ENCODE assay signal across 28 cellular contexts in the genomic region with DNA sequence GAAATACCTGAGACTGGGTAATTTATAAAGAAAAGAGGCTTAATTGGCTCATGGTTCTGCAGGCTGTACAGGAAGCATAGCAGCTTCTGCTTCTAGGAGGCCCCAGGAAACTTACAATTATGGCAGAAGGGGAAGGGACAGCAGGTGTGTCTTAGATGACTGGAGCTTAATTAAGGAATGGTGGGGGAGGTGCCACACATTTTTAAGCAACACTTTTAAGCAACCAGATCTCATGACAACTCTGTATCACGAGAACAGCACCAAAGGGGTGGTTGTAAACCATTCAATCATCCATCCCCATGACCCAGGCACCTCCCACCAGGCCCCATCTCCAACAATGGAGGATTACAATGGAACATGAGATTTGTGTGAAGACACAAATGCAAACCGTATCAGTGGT.
"Had no signal": no experiment of that assay in that cellular context is flagged by ENCODE, and none has a peak within 500 bp of the region (broad histone marks: within the 10 kb centered on the region; RNA-seq: fewer than 3 reads in every experiment).

No MANE protein-coding gene starts in this region.

- H3K9me3 ChIP-seq: breast epithelium, pancreas, prostate gland, stomach, thyroid gland, upper lobe of left lung, vagina had no signal

- H3K27me3 ChIP-seq: breast epithelium, pancreas, stomach, thyroid gland, upper lobe of left lung, vagina had no signal

- H3K4me1 ChIP-seq: breast epithelium, pancreas, prostate gland, vagina had no signal

- H3K4me3 ChIP-seq: breast epithelium, pancreas, prostate gland, smooth muscle cell, stomach, thyroid gland, upper lobe of left lung, vagina had no signal

- H3K27ac ChIP-seq: breast epithelium, pancreas, prostate gland, stomach, thyroid gland, upper lobe of left lung, vagina had no signal

- DNase-seq: activated B cell treated with CpG ODN at 0.5 μM for 24 hours; activated CD4-positive, alpha-beta T cell treated with anti-CD3 and anti-CD28 coated beads for 36 hours; activated CD8-positive, alpha-beta memory T cell treated with anti-CD3 and anti-CD28 coated beads, Interleukin-2, amount 10 ng/mL, durations not matched to agents 7 days and 5 days; activated CD8-positive, alpha-beta T cell treated with anti-CD3 and anti-CD28 coated beads, Interleukin-2, amount 10 ng/mL, durations not matched to agents 7 days and 5 days; activated naive CD4-positive, alpha-beta T cell; activated T-cell treated with anti-CD3 and anti-CD28 coated beads for 4 hours; activated T-cell treated with anti-CD3 and anti-CD28 coated beads, Interleukin-2, amount 50 U/mL, for 72 hours; central memory CD4-positive, alpha-beta T cell; foreskin fibroblast; head of caudate nucleus; hippocampal formation; left colon; midbrain; naive thymus-derived CD4-positive, alpha-beta T cell; nucleus accumbens; pancreas; stimulated activated CD4-positive, alpha-beta T cell treated with anti-CD3 and anti-CD28 coated beads, Interleukin-1b, Interleukin-23, amount 100 ng/mL, for 48 hours; stimulated activated CD4-positive, alpha-beta T cell treated with anti-CD3 and anti-CD28 coated beads, Interleukin-4, amount 100 ng/mL, for 4 hours; stimulated activated CD8-positive, alpha-beta memory T cell treated with anti-CD3 and anti-CD28 coated beads, Interleukin-4, amount 100 ng/mL, for 48 hours; stomach; thyroid gland; upper lobe of left lung had no signal

- ATAC-seq: activated CD4-positive, alpha-beta T cell treated with anti-CD3 and anti-CD28 coated beads for 36 hours; activated CD8-positive, alpha-beta memory T cell treated with anti-CD3 and anti-CD28 coated beads, Interleukin-2, amount 10 ng/mL, durations not matched to agents 7 days and 5 days; activated CD8-positive, alpha-beta T cell treated with anti-CD3 and anti-CD28 coated beads, Interleukin-2, amount 10 ng/mL, durations not matched to agents 7 days and 5 days; activated naive CD4-positive, alpha-beta T cell treated with anti-CD3 and anti-CD28 coated beads, Interleukin-2, amount 50 U/mL, for 72 hours; activated T-cell treated with anti-CD3 and anti-CD28 coated beads, Interleukin-2, amount 50 U/mL, for 72 hours; left colon; naive thymus-derived CD4-positive, alpha-beta T cell; pancreas; stimulated activated memory B cell treated with anti-CD40 and anti-IgM and Interleukin-4, amounts not matched to agents 10 μg/mL and 1 μg/mL and 100 μg/mL, for 72 hours had no signal

- H3K36me3 ChIP-seq: breast epithelium, prostate gland, thyroid gland had no signal

- H3K4me2 ChIP-seq: smooth muscle cell had no signal
